ENCODE assay signal across 21 cellular contexts in the genomic region with DNA sequence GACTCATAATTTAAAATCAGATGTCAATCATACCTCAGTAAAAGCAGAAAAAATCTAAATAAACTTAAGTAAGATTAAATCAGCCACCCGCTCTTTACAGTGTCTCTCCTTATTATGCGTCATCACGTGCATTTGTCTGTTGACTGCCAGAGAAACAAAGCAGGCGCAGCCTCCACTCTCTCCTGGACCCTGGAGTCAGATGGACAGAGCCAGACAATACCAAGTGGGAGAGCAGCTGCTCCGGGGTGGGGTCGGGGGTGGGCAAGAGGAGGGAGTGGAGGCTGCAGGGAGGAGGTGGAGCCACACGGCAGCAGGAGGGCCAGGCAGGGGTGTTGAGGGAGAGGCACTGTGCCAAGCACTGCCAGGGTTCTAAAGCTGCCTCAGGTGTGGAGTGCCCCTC.
A peak's percentile ranks its signal among the peaks of the same experiment; 100 is the strongest.
DNase-seq lines count a peak whose midpoint lies in the region; FAIRE-seq and TF ChIP-seq lines count a peak whose summit lies in the region.
"Had no signal": no experiment of that assay in that cellular context is flagged by ENCODE, and none has a peak within 500 bp of the region (broad histone marks: within the 10 kb centered on the region; RNA-seq: fewer than 3 reads in every experiment).

No MANE protein-coding gene starts in this region.

- no peaks in the 10 kb centered on the region for H3K9me2 ChIP-seq in OCI-LY7 (ENCODE audit: insufficient read depth, low read length)

- H3K9ac ChIP-seq in astrocyte (ENCODE audit: low read length): no peak overlapping the region

- H4K20me1 ChIP-seq in astrocyte (ENCODE audit: insufficient read depth, low read length) (no peaks in the 10 kb centered on the region), OCI-LY7 (ENCODE audit: insufficient read depth, low read length) (no peaks in the 10 kb centered on the region)

- H3K27ac ChIP-seq in astrocyte (ENCODE audit: low read depth, low read length): no peak overlapping the region
- no peak overlapping the region for H3K27ac ChIP-seq in OCI-LY7 (ENCODE audit: low read depth, low read length, poor library complexity, severe bottlenecking)
- no peak overlapping the region for H3K27ac ChIP-seq in brain microvascular endothelial cell
- H3K27ac ChIP-seq: A549, dorsolateral prefrontal cortex, esophagus muscularis mucosa, lower lobe of right lung had no signal

- no peaks in the 10 kb centered on the region for H3K27me3 Mint-ChIP-seq in astrocyte (ENCODE audit: low read depth, unreplicated experiment)
- H3K27me3 Mint-ChIP-seq: activated naive CD8-positive, alpha-beta T cell treated with anti-CD3 and anti-CD28 coated beads, Interleukin-2, amount 10 ng/mL, durations not matched to agents 7 days and 5 days; activated T-cell treated with anti-CD3 and anti-CD28 coated beads, Interleukin-2, amount 50 U/mL, for 24 hours; natural killer cell treated with Interleukin-12 subunit alpha and Interleukin-12 subunit beta and Interleukin-15 and Interleukin-18, amount 100 ng/mL, for 72 hours had no signal

- CTCF ChIA-PET in OCI-LY7 (lab: Charles Lee; ENCODE audit: unreplicated experiment): no interaction called here

- FAIRE-seq in astrocyte (lab: Jason Lieb, UNC): no peak
- FAIRE-seq: A549, bronchial epithelial cell, H1 had no signal

- H3K4me1 ChIP-seq in astrocyte (ENCODE audit: insufficient read depth, low read length) (peaks cover 21% of the 10 kb centered on the region), OCI-LY7 (ENCODE audit: insufficient read depth, low read length, poor library complexity, severe bottlenecking) (no peaks in the 10 kb centered on the region)
- H3K4me1 ChIP-seq: A549, esophagus muscularis mucosa, lower lobe of right lung had no signal

- no peak overlapping the region for H3K27ac Mint-ChIP-seq in astrocyte (ENCODE audit: unreplicated experiment)
- H3K27ac Mint-ChIP-seq: activated CD4-positive, alpha-beta memory T cell treated with anti-CD3 and anti-CD28 coated beads for 36 hours; activated naive CD8-positive, alpha-beta T cell treated with anti-CD3 and anti-CD28 coated beads, Interleukin-2, amount 10 ng/mL, durations not matched to agents 7 days and 5 days; immature natural killer cell; natural killer cell treated with Interleukin-12 subunit alpha and Interleukin-12 subunit beta and Interleukin-15 and Interleukin-18, amount 100 ng/mL, for 72 hours had no signal

- no peak overlapping the region for H3K4me2 ChIP-seq in astrocyte (ENCODE audit: low read length)
- no peak overlapping the region for H3K4me2 ChIP-seq in OCI-LY7 (ENCODE audit: low read length)
- H3K4me2 ChIP-seq: A549 had no signal

- H3K9me3 Mint-ChIP-seq in astrocyte (ENCODE audit: unreplicated experiment): no peaks in the 10 kb centered on the region
- H3K9me3 Mint-ChIP-seq: activated CD4-positive, alpha-beta memory T cell treated with anti-CD3 and anti-CD28 coated beads for 36 hours; activated naive CD8-positive, alpha-beta T cell treated with anti-CD3 and anti-CD28 coated beads, Interleukin-2, amount 10 ng/mL, durations not matched to agents 7 days and 5 days; activated T-cell treated with anti-CD3 and anti-CD28 coated beads, Interleukin-2, amount 50 U/mL, for 24 hours; immature natural killer cell; natural killer cell treated with Interleukin-12 subunit alpha and Interleukin-12 subunit beta and Interleukin-15 and Interleukin-18, amount 100 ng/mL, for 72 hours had no signal

- H3K27me3 ChIP-seq in astrocyte (ENCODE audit: insufficient read depth, low read length) (no peaks in the 10 kb centered on the region), brain microvascular endothelial cell (replicated peaks) (no peaks in the 10 kb centered on the region)
- H3K27me3 ChIP-seq: dorsolateral prefrontal cortex, esophagus muscularis mucosa had no signal

- H3K4me3 ChIP-seq in astrocyte (ENCODE audit: insufficient read depth, low read depth, low read length): no peak overlapping the region
- no peak overlapping the region for H3K4me3 ChIP-seq in OCI-LY7 (ENCODE audit: low read depth, low read length, poor library complexity, severe bottlenecking)
- H3K4me3 ChIP-seq in brain microvascular endothelial cell (ENCODE audit: low read depth, low read length): no peak overlapping the region
- H3K4me3 ChIP-seq: A549, dorsolateral prefrontal cortex, esophagus muscularis mucosa, lower lobe of right lung had no signal

- intact Hi-C loops in OCI-LY7 (cut with micrococcal nuclease; ENCODE audit: unreplicated experiment): no loop called here

- no peaks in the 10 kb centered on the region for H3K36me3 Mint-ChIP-seq in astrocyte (ENCODE audit: low read depth, unreplicated experiment)
- H3K36me3 Mint-ChIP-seq: activated CD4-positive, alpha-beta memory T cell treated with anti-CD3 and anti-CD28 coated beads for 36 hours; activated naive CD8-positive, alpha-beta T cell treated with anti-CD3 and anti-CD28 coated beads, Interleukin-2, amount 10 ng/mL, durations not matched to agents 7 days and 5 days; immature natural killer cell; natural killer cell treated with Interleukin-12 subunit alpha and Interleukin-12 subunit beta and Interleukin-15 and Interleukin-18, amount 100 ng/mL, for 72 hours had no signal

- H3K79me2 ChIP-seq in astrocyte (ENCODE audit: insufficient read depth, low read length): no peaks in the 10 kb centered on the region
- H3K79me2 ChIP-seq in OCI-LY7 (ENCODE audit: insufficient read depth, low read depth, low read length): no peaks in the 10 kb centered on the region

- no TSS peak for BruUV-seq in OCI-LY7 (replicated peaks; lab: Mats Ljungman, UMichigan)

- in situ Hi-C loops in brain microvascular endothelial cell (cut with HindIII; ENCODE audit: low pct_ligation_motif_present, low sequenced_read_pairs): no loop called here

- peak; percentile 51 for DNase-seq in NCI-H2196 (lab: John Stamatoyannopoulos, UW; ENCODE audit: unreplicated experiment)
- DNase-seq in NCI-H2196 treated with DMSO at 0.1 percent for 48 hours (lab: John Stamatoyannopoulos, UW; ENCODE audit: unreplicated experiment): no peak
- DNase-seq in NCI-H345 (lab: John Stamatoyannopoulos, UW): peak; percentile 90
- DNase-seq in astrocyte (ENCODE audit: low read depth): no peak
- peak; percentile 41 for DNase-seq in retina
- no peak for DNase-seq in OCI-LY7 (ENCODE audit: low spot score)
- no peak for DNase-seq in dedifferentiated amniotic fluid mesenchymal stem cell (ENCODE audit: extremely low spot score)
- DNase-seq in brain microvascular endothelial cell: no peak
- DNase-seq: activated CD4-positive, alpha-beta memory T cell treated with anti-CD3 and anti-CD28 coated beads for 36 hours; activated naive CD8-positive, alpha-beta T cell treated with anti-CD3 and anti-CD28 coated beads, Interleukin-2, amount 10 ng/mL, durations not matched to agents 7 days and 5 days; activated T-cell treated with anti-CD3 and anti-CD28 coated beads, Interleukin-2, amount 50 U/mL, for 24 hours; dorsolateral prefrontal cortex; head of caudate nucleus; immature natural killer cell; lower lobe of right lung; NCI-H446 had no signal

- TF ChIP-seq CTCF in astrocyte (IDR thresholded peaks at IDR 0.05; ENCODE audit: insufficient read depth, low read depth, low read length) (no peak), OCI-LY7 (conservative IDR thresholded peaks at IDR 0.05; ENCODE audit: low read length) (no peak), brain microvascular endothelial cell (IDR thresholded peaks at IDR 0.05; ENCODE audit: low read depth, low read length, missing control alignments) (no peak)

- H2AFZ ChIP-seq in astrocyte (ENCODE audit: low read depth, low read length) (peak overlapping the region; percentile 39), OCI-LY7 (ENCODE audit: low read length) (no peak overlapping the region)

- H3K9me3 ChIP-seq in astrocyte (ENCODE audit: insufficient read depth, low read depth, low read length): no peaks in the 10 kb centered on the region
- no peaks in the 10 kb centered on the region for H3K9me3 ChIP-seq in OCI-LY7 (ENCODE audit: low read length)
- H3K9me3 ChIP-seq: A549, esophagus muscularis mucosa, lower lobe of right lung had no signal

- H3K4me1 Mint-ChIP-seq in astrocyte (ENCODE audit: low read depth, unreplicated experiment): peaks cover 15% of the 10 kb centered on the region
- H3K4me1 Mint-ChIP-seq: activated naive CD8-positive, alpha-beta T cell treated with anti-CD3 and anti-CD28 coated beads, Interleukin-2, amount 10 ng/mL, durations not matched to agents 7 days and 5 days; immature natural killer cell had no signal

- H3K36me3 ChIP-seq in astrocyte (ENCODE audit: insufficient read depth, low read length) (no peaks in the 10 kb centered on the region), OCI-LY7 (ENCODE audit: insufficient read depth, low read length) (no peaks in the 10 kb centered on the region), brain microvascular endothelial cell (replicated peaks) (no peaks in the 10 kb centered on the region)
- H3K36me3 ChIP-seq: esophagus muscularis mucosa, lower lobe of right lung had no signal

- no peak overlapping the region for H3K4me3 Mint-ChIP-seq in astrocyte (ENCODE audit: unreplicated experiment)
- H3K4me3 Mint-ChIP-seq: activated CD4-positive, alpha-beta memory T cell treated with anti-CD3 and anti-CD28 coated beads for 36 hours; activated naive CD8-positive, alpha-beta T cell treated with anti-CD3 and anti-CD28 coated beads, Interleukin-2, amount 10 ng/mL, durations not matched to agents 7 days and 5 days; activated T-cell treated with anti-CD3 and anti-CD28 coated beads, Interleukin-2, amount 50 U/mL, for 24 hours; immature natural killer cell; natural killer cell treated with Interleukin-12 subunit alpha and Interleukin-12 subunit beta and Interleukin-15 and Interleukin-18, amount 100 ng/mL, for 72 hours had no signal

- POLR2A ChIA-PET in OCI-LY7 (lab: Charles Lee): interaction anchor here (0.9 kb wide), 1 partner anchor 23 kb away, joined by 5 read pairs; no protein-coding TSS in a partner anchor

Comparison
In these comparisons a context has a peak if more than half of its experiments do, and no peak if none do; other contexts are left out.
1. DNase-seq: peak in NCI-H2196 (single experiment), NCI-H345 (single experiment) and retina (single experiment); none in NCI-H2196 treated with DMSO at 0.1 percent for 48 hours (single experiment), astrocyte (single experiment), OCI-LY7 (single experiment), dedifferentiated amniotic fluid mesenchymal stem cell (single experiment) and brain microvascular endothelial cell (single experiment).